8 cellular contexts compared by ENCODE assay signal in the genomic region with DNA sequence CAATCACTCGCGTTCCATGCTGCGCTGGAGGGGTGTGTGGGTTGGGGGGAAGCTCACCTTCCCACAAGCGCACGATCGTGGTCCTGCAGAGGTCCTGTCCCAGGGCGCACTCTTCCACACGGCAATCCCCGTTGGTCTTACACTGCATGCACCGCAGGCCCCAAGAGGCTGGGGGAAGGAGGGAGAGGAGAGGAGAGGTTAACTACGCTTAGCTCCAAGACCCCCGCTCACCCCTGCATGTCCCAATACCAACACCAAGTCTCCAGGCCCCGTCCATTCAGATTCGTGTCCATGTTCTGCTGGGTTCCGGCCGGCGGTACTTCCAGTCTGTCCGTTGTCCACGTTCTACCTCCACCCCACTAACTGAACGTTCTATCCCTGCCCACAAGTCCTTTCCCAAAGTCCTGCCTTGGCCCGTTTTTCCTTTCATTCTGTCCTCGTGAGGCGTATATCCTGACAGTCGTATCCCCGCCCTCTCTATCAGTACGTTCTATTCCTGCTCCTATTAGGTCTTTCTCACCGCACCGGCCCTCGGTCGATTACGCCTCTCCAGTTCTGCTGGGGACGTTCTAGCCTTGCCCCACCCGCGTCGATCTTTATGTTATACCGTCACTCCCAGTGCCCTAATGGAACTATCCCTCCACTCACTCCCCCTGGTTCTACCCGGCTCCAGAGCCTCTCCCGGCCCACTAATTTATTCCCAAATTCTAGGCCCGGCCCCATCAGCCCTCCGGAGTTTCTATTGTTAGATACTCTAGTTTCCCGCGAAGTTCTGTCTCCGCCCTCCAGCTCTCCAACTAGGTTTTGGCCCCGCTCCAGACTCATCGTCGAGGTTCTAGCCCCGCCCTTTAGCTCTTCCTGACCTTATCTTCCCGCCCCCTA. TPM values are rescaled to one million over a fixed set of nuclear protein-coding genes. Genes with fewer than 3 reads are reported as not detected.
A peak's percentile ranks its signal among the peaks of the same experiment; 100 is the strongest.
DNase-seq lines count a peak whose midpoint lies in the region; ATAC-seq and TF ChIP-seq lines count a peak whose summit lies in the region.

No MANE protein-coding gene starts in this region.

- peaks cover 64% of the 10 kb centered on the region for H3K4me1 Mint-ChIP-seq in activated naive CD4-positive, alpha-beta T cell treated with anti-CD3 and anti-CD28 coated beads, Interleukin-2, amount 10 ng/mL, durations not matched to agents 7 days and 5 days

- ATAC-seq in left ventricle myocardium superior: no peak
- ATAC-seq in GM21576 (IDR thresholded peaks at IDR 0.05; ENCODE audit: unreplicated experiment): no peak

- H3K27ac Mint-ChIP-seq in activated naive CD4-positive, alpha-beta T cell treated with anti-CD3 and anti-CD28 coated beads, Interleukin-2, amount 10 ng/mL, durations not matched to agents 7 days and 5 days: peak overlapping the region; percentile 71

- H3K9me3 Mint-ChIP-seq in activated naive CD4-positive, alpha-beta T cell treated with anti-CD3 and anti-CD28 coated beads, Interleukin-2, amount 10 ng/mL, durations not matched to agents 7 days and 5 days: no peaks in the 10 kb centered on the region

- intact Hi-C loops in left ventricle myocardium superior (cut with micrococcal nuclease): no loop called here

- CTCF ChIA-PET in activated naive CD4-positive, alpha-beta T cell treated with anti-CD3 and anti-CD28 coated beads, Interleukin-2, amount 10 ng/mL, durations not matched to agents 7 days and 5 days (lab: Charles Lee): interaction anchor here (0.7 to 3.5 kb wide), 25 partner anchors 9 to 221 kb away, joined by 3 to 29 read pairs (median 4); partner anchors contain the start of genes IRGQ, KCNN4 and ZNF576

- DNase-seq in activated naive CD4-positive, alpha-beta T cell treated with anti-CD3 and anti-CD28 coated beads, Interleukin-2, amount 10 ng/mL, durations not matched to agents 7 days and 5 days: no peak
- DNase-seq in activated naive CD4-positive, alpha-beta T cell treated with Interleukin-2 at 50 U/mL for 16 hours: no peak
- DNase-seq in activated CD8-positive, alpha-beta memory T cell treated with anti-CD3 and anti-CD28 coated beads, Interleukin-2, amount 50 U/mL, for 48 hours: peak; percentile 95
- DNase-seq in left ventricle myocardium superior (peak; percentile 38), retinal pigment epithelial cell (ENCODE audit: low read depth) (no peak), glomerular visceral epithelial cell (ENCODE audit: extremely low spot score) (no peak), NCI-H187 (lab: John Stamatoyannopoulos, UW) (no peak)

- TF ChIP-seq CTCF in retinal pigment epithelial cell (conservative IDR thresholded peaks at IDR 0.05; ENCODE audit: low read depth, low read length): no peak

- H3K4me3 ChIP-seq in retinal pigment epithelial cell (ENCODE audit: low read length): peak overlapping the region; percentile 66

- H3K36me3 Mint-ChIP-seq in activated naive CD4-positive, alpha-beta T cell treated with anti-CD3 and anti-CD28 coated beads, Interleukin-2, amount 10 ng/mL, durations not matched to agents 7 days and 5 days: peaks cover 26% of the 10 kb centered on the region

- peaks cover 37% of the 10 kb centered on the region for H3K27me3 Mint-ChIP-seq in activated naive CD4-positive, alpha-beta T cell treated with anti-CD3 and anti-CD28 coated beads, Interleukin-2, amount 10 ng/mL, durations not matched to agents 7 days and 5 days

- peak overlapping the region; percentile 79 for H3K4me3 Mint-ChIP-seq in activated naive CD4-positive, alpha-beta T cell treated with anti-CD3 and anti-CD28 coated beads, Interleukin-2, amount 10 ng/mL, durations not matched to agents 7 days and 5 days

RNA-seq across cellular contexts. Expression of gene PLAUR, which starts 2.2 kb away (rescaled TPM):
- total RNA-seq in left ventricle myocardium superior: 5.1 TPM

RNA-seq across cellular contexts. Expression of gene CADM4, which starts 28.1 kb away (rescaled TPM):
- total RNA-seq in left ventricle myocardium superior: 10.5 TPM

RNA-seq across cellular contexts. Expression of gene IRGC, which starts 48.1 kb away (rescaled TPM):
- not detected for total RNA-seq in left ventricle myocardium superior

RNA-seq across cellular contexts. Expression of gene ZNF428, which starts 48.3 kb away (rescaled TPM):
- total RNA-seq in left ventricle myocardium superior: 38.6 TPM

RNA-seq across cellular contexts. Expression of gene SRRM5, which starts 55.9 kb away (rescaled TPM):
- 0.20 TPM for total RNA-seq in left ventricle myocardium superior

Comparison
In these comparisons a context has a peak if more than half of its experiments do, and no peak if none do; other contexts are left out.
1. DNase-seq: peak in activated CD8-positive, alpha-beta memory T cell treated with anti-CD3 and anti-CD28 coated beads, Interleukin-2, amount 50 U/mL, for 48 hours (single experiment) and left ventricle myocardium superior (single experiment); none in activated naive CD4-positive, alpha-beta T cell treated with anti-CD3 and anti-CD28 coated beads, Interleukin-2, amount 10 ng/mL, durations not matched to agents 7 days and 5 days (single experiment), activated naive CD4-positive, alpha-beta T cell treated with Interleukin-2 at 50 U/mL for 16 hours (single experiment), retinal pigment epithelial cell (single experiment), glomerular visceral epithelial cell (single experiment) and NCI-H187 (0 of 2).